In genomic region chrX:135543924-135544323, GRCh38 we compare ENCODE assay signal across 9 cellular contexts. TPM values are rescaled to one million over a fixed set of nuclear protein-coding genes. Genes with fewer than 3 reads are reported as not detected.
DNase-seq lines count a peak whose midpoint lies in the region; ATAC-seq and TF ChIP-seq lines count a peak whose summit lies in the region.
"Had no signal": no experiment of that assay in that cellular context is flagged by ENCODE, and none has a peak within 500 bp of the region (broad histone marks: within the 10 kb centered on the region; RNA-seq: fewer than 3 reads in every experiment).

No MANE protein-coding gene starts in this region.

- ATAC-seq in GM21717 (IDR thresholded peaks at IDR 0.05; ENCODE audit: unreplicated experiment), result peak; percentile 43
- peak; percentile 67 to 78 for ATAC-seq in naive thymus-derived CD8-positive, alpha-beta T cell

- POLR2A ChIA-PET in naive thymus-derived CD8-positive, alpha-beta T cell (lab: Charles Lee), result interaction anchor here (0.8 to 1.4 kb wide), 3 partner anchors 17 to 23 kb away, joined by 3 to 4 read pairs (median 3); no protein-coding TSS in a partner anchor

- peak; percentile 33 for TF ChIP-seq CTCF in GM12865 (IDR thresholded peaks at IDR 0.05; ENCODE audit: insufficient read depth, low read depth, low read length, missing control alignments)

- DNase-seq in GM12865 (ENCODE audit: low read depth) (peak; percentile 37), NCI-H524 treated with DMSO at 0.1 percent for 48 hours (lab: John Stamatoyannopoulos, UW) (no peak), AG08395 (ENCODE audit: low spot score) (no peak), NCI-H1105 treated with DMSO at 0.1 percent for 48 hours (lab: John Stamatoyannopoulos, UW) (no peak), NCI-H2107 (lab: John Stamatoyannopoulos, UW) (no peak)
- peak; percentile 48 for DNase-seq in activated CD4-positive, alpha-beta T cell treated with anti-CD3 and anti-CD28 coated beads for 48 hours
- DNase-seq in naive thymus-derived CD8-positive, alpha-beta T cell, result peak in 9 of 10 donors; percentile 4 to 69 (median 30)
- DNase-seq: glutamatergic neuron had no signal

- peaks cover 17 to 48% (median 38%) of the 10 kb centered on the region in 4 donors for H3K4me1 Mint-ChIP-seq in naive thymus-derived CD8-positive, alpha-beta T cell

- no peaks in the 10 kb centered on the region for H3K9me3 Mint-ChIP-seq in naive thymus-derived CD8-positive, alpha-beta T cell

- peaks cover 0 to 34% (median 0%) of the 10 kb centered on the region in 3 donors for H3K36me3 Mint-ChIP-seq in naive thymus-derived CD8-positive, alpha-beta T cell

- no peaks in the 10 kb centered on the region for H3K27me3 Mint-ChIP-seq in naive thymus-derived CD8-positive, alpha-beta T cell

- no peak overlapping the region for H3K4me3 ChIP-seq in GM12865 (ENCODE audit: low read depth, low read length)

- peak overlapping the region in 2 of 10 donors; percentile 40 to 54 for H3K4me3 Mint-ChIP-seq in naive thymus-derived CD8-positive, alpha-beta T cell

- peak overlapping the region in 7 of 10 donors; percentile 9 to 89 (median 51) for H3K27ac Mint-ChIP-seq in naive thymus-derived CD8-positive, alpha-beta T cell

RNA-seq across cellular contexts. Expression of gene INTS6L, which starts 23.5 kb away (rescaled TPM):
- 10 to 100 TPM; 38.6 to 42.3 TPM for total RNA-seq in naive thymus-derived CD8-positive, alpha-beta T cell
- 1 to 10 TPM; 4.1 to 7.4 (median 6.5) TPM for polyA plus RNA-seq in naive thymus-derived CD8-positive, alpha-beta T cell

Comparison
In these comparisons a context has a peak if more than half of its experiments do, and no peak if none do; other contexts are left out.
1. DNase-seq: peak in GM12865 (single experiment), activated CD4-positive, alpha-beta T cell treated with anti-CD3 and anti-CD28 coated beads for 48 hours (single experiment) and naive thymus-derived CD8-positive, alpha-beta T cell (9 of 10); none in NCI-H524 treated with DMSO at 0.1 percent for 48 hours (single experiment), AG08395 (single experiment), NCI-H1105 treated with DMSO at 0.1 percent for 48 hours (single experiment) and NCI-H2107 (single experiment).